In the genomic region with DNA sequence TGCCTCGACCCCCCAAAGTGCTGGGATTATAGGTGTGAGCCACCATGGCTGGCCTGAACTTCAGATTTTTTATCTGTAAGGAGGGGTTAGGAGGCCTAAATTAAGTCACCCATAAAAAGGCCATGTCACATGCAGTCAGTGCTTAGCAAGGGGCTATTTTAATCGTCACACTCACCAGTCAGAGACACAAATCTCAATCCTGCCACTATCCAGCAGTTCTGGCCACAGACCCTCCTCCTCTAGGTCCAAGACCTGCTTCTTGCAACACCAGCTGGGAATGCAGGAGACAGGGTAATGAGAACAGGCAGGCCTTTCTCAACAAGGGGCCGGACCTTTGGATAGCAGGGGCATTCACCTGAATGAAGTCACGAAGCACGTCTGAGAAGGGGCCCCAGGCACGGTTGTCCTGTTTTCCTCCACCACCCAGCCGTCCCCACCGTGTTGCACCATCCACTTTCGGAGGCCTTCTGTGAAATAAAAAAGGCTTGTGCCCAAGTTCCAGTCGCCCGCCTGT, we compare ENCODE assay signal across 8 cellular contexts. TPM values are rescaled to one million over a fixed set of nuclear protein-coding genes. Genes with fewer than 3 reads are reported as not detected.
DNase-seq lines count a peak whose midpoint lies in the region; ATAC-seq and TF ChIP-seq lines count a peak whose summit lies in the region.

No MANE protein-coding gene starts in this region.

- peak; percentile 42 for TF ChIP-seq POLR2A in GM15510 (IDR thresholded peaks at IDR 0.05; ENCODE audit: borderline replicate concordance, extremely low read depth, insufficient read length)

- no peaks in the 10 kb centered on the region for H3K9me3 ChIP-seq in SU-DHL-6 (ENCODE audit: insufficient read depth, low read length)

- intact Hi-C loops in sciatic nerve (cut with DNase I) = no loop called here

- peak overlapping the region; percentile 100 for H2AFZ ChIP-seq in SU-DHL-6 (ENCODE audit: low read depth, low read length, severe bottlenecking)

- H3K9me2 ChIP-seq in SU-DHL-6 (replicated peaks; ENCODE audit: insufficient read depth, low read length) = no peaks in the 10 kb centered on the region

- H3K27me3 ChIP-seq in SU-DHL-6 (ENCODE audit: low read length) (no peaks in the 10 kb centered on the region), foreskin keratinocyte (no peaks in the 10 kb centered on the region)

- no peaks in the 10 kb centered on the region for H4K20me1 ChIP-seq in SU-DHL-6 (ENCODE audit: low read depth, low read length)

- peak overlapping the region; percentile 89 for H3K4me2 ChIP-seq in SU-DHL-6 (ENCODE audit: low read depth, low read length, poor library complexity, severe bottlenecking)

- ATAC-seq in foreskin keratinocyte (peak; percentile 1), sciatic nerve (peak; percentile 5)
- no peak for ATAC-seq in activated CD4-positive, CD25-positive, alpha-beta regulatory T cell treated with anti-CD3 and anti-CD28 coated beads, Interleukin-2, amount 50 U/mL, for 24 hours

- H3K27ac ChIP-seq in SU-DHL-6 (ENCODE audit: low read depth, low read length) (no peak overlapping the region), foreskin keratinocyte (peak overlapping the region; percentile 20)

- no peaks in the 10 kb centered on the region for H3K79me2 ChIP-seq in SU-DHL-6 (ENCODE audit: insufficient read depth, low read length)

- TF ChIP-seq CTCF in SU-DHL-6 (IDR thresholded peaks at IDR 0.05; ENCODE audit: insufficient read depth, low read length, poor library complexity, severe bottlenecking) (no peak), foreskin keratinocyte (conservative IDR thresholded peaks at IDR 0.05) (no peak)

- H3K4me1 ChIP-seq in foreskin keratinocyte = no peaks in the 10 kb centered on the region

- H3F3A ChIP-seq in SU-DHL-6 (ENCODE audit: insufficient read depth) = no peaks in the 10 kb centered on the region

- H3K36me3 ChIP-seq in SU-DHL-6 (ENCODE audit: low read length) = no peaks in the 10 kb centered on the region

- peak overlapping the region; percentile 54 for H3K4me3 ChIP-seq in SU-DHL-6 (ENCODE audit: insufficient read depth, low read length, poor library complexity, severe bottlenecking)

- H3K9ac ChIP-seq in SU-DHL-6 (ENCODE audit: low read length) = peak overlapping the region; percentile 60

- DNase-seq in foreskin keratinocyte = peak in 1 of 2 donors; percentile 37
- no peak for DNase-seq in sciatic nerve (ENCODE audit: low spot score)
- DNase-seq in middle frontal gyrus (ENCODE audit: extremely low spot score, low spot score) = no peak
- DNase-seq in NCI-H2029 (lab: John Stamatoyannopoulos, UW) = no peak
- DNase-seq in NCI-H69 (lab: John Stamatoyannopoulos, UW) = no peak

RNA-seq across cellular contexts. Expression of a gene that starts 1.4 kb away (rescaled TPM):
- total RNA-seq in foreskin keratinocyte (8.7 and 9.0 TPM in 2 replicates), sciatic nerve (13.4 TPM)
- 9.2 and 9.4 TPM in 2 replicates for polyA plus RNA-seq in foreskin keratinocyte

RNA-seq across cellular contexts. Expression of a gene that starts 53.3 kb away (rescaled TPM):
- total RNA-seq in foreskin keratinocyte (0.92 and 1.5 TPM in 2 replicates), sciatic nerve (1.6 TPM)
- 0.81 and 0.97 TPM in 2 replicates for polyA plus RNA-seq in foreskin keratinocyte

RNA-seq across cellular contexts. Expression of a gene that starts 55.4 kb away (rescaled TPM):
- total RNA-seq in foreskin keratinocyte (11.5 and 13.4 TPM in 2 replicates), sciatic nerve (30.0 TPM)
- 11.7 and 13.0 TPM in 2 replicates for polyA plus RNA-seq in foreskin keratinocyte

Comparison
In these comparisons a context has a peak if more than half of its experiments do, and no peak if none do; other contexts are left out.
1. ATAC-seq: peak in foreskin keratinocyte (single experiment) and sciatic nerve (single experiment); none in activated CD4-positive, CD25-positive, alpha-beta regulatory T cell treated with anti-CD3 and anti-CD28 coated beads, Interleukin-2, amount 50 U/mL, for 24 hours (0 of 2).